22 cellular contexts compared by ENCODE assay signal in genomic region chr4:56752985-56753384, GRCh38.
DNase-seq lines count a peak whose midpoint lies in the region; ATAC-seq and TF ChIP-seq lines count a peak whose summit lies in the region.
"Had no signal": no experiment of that assay in that cellular context is flagged by ENCODE, and none has a peak within 500 bp of the region (broad histone marks: within the 10 kb centered on the region; RNA-seq: fewer than 3 reads in every experiment).

No MANE protein-coding gene starts in this region.

- H3K9me3 Mint-ChIP-seq in stimulated activated naive CD8-positive, alpha-beta T cell treated with anti-CD3 and anti-CD28 coated beads, Interleukin-15, amount 100 ng/mL, for 72 hours = peaks cover 0 to 7% of the 10 kb centered on the region in 2 donors

- H3K4me1 ChIP-seq in colonic mucosa = no peaks in the 10 kb centered on the region
- peaks cover 4% of the 10 kb centered on the region for H3K4me1 ChIP-seq in prostate gland (replicated peaks)
- H3K4me1 ChIP-seq: psoas muscle had no signal

- H3K4me3 Mint-ChIP-seq in stimulated activated naive CD8-positive, alpha-beta T cell treated with anti-CD3 and anti-CD28 coated beads, Interleukin-15, amount 100 ng/mL, for 72 hours = no peak overlapping the region
- H3K4me3 Mint-ChIP-seq: activated naive CD8-positive, alpha-beta T cell; activated T-helper 1 cell treated with anti-CD3 and anti-CD28 coated beads, Interleukin-12 subunit alpha, Interleukin-12 subunit beta, Interleukin-2, Interleukin-4 antibody, amounts not matched to agents 30 ng/mL and 10 ng/mL and 1 ng/mL, durations not matched to agents 14 hours and 24 hours and 36 hours; neural progenitor cell had no signal

- H3K27me3 ChIP-seq in colonic mucosa (no peaks in the 10 kb centered on the region), prostate gland (replicated peaks; ENCODE audit: insufficient read depth) (no peaks in the 10 kb centered on the region)
- H3K27me3 ChIP-seq: neural progenitor cell, upper lobe of left lung had no signal

- intact Hi-C loops in colonic mucosa (cut with DNase I) (no loop called here), prostate gland (cut with DNase I) (no loop called here)

- TF ChIP-seq POLR2A in prostate gland (IDR thresholded peaks at IDR 0.05) = no peak

- DNase-seq in ELF-1 (ENCODE audit: low read depth, low spot score) (peak; percentile 90), NCI-H2029 (lab: John Stamatoyannopoulos, UW) (peak; percentile 31), colonic mucosa (peak; percentile 62), prostate gland (ENCODE audit: low spot score) (peak; percentile 24), occipital lobe (lab: John Stamatoyannopoulos, UW) (no peak), NCI-H446 treated with DMSO at 0.1 percent for 48 hours (lab: John Stamatoyannopoulos, UW) (no peak)
- no peak for DNase-seq in stimulated activated naive CD8-positive, alpha-beta T cell treated with anti-CD3 and anti-CD28 coated beads, Interleukin-15, amount 100 ng/mL, for 72 hours
- DNase-seq: activated CD4-positive, alpha-beta T cell treated with anti-CD3 and anti-CD28 coated beads for 1 hour; head of caudate nucleus; IMR-90; NCI-H187; NCI-H526 treated with DMSO at 0.1 percent for 48 hours; psoas muscle; Right ventricle myocardium superior; stimulated activated CD4-positive, alpha-beta T cell treated with anti-CD3 and anti-CD28 coated beads, Interleukin-2, amount 100 ng/mL, for 48 hours; stimulated activated naive CD8-positive, alpha-beta T cell treated with anti-CD3 and anti-CD28 coated beads, Interleukin-15, Interleukin-2, amounts not matched to agents 100 U/mL and 50 U/mL, for 24 hours; upper lobe of left lung had no signal

- H3K4me1 Mint-ChIP-seq in stimulated activated naive CD8-positive, alpha-beta T cell treated with anti-CD3 and anti-CD28 coated beads, Interleukin-15, amount 100 ng/mL, for 72 hours = peaks cover 14% of the 10 kb centered on the region

- TF ChIP-seq CTCF in colonic mucosa (IDR thresholded peaks at IDR 0.05) = no peak
- TF ChIP-seq CTCF in prostate gland (IDR thresholded peaks at IDR 0.05) = no peak

- WGBS in prostate gland = 31% methylated on average over 2 of the region's 2 CpGs

- H3K27ac Mint-ChIP-seq in stimulated activated naive CD8-positive, alpha-beta T cell treated with anti-CD3 and anti-CD28 coated beads, Interleukin-15, amount 100 ng/mL, for 72 hours = no peak overlapping the region
- H3K27ac Mint-ChIP-seq: activated naive CD8-positive, alpha-beta T cell; activated T-helper 1 cell treated with anti-CD3 and anti-CD28 coated beads, Interleukin-12 subunit alpha, Interleukin-12 subunit beta, Interleukin-2, Interleukin-4 antibody, amounts not matched to agents 30 ng/mL and 10 ng/mL and 1 ng/mL, durations not matched to agents 14 hours and 24 hours and 36 hours; neural progenitor cell had no signal

- H3K4me3 ChIP-seq in colonic mucosa (no peak overlapping the region), prostate gland (no peak overlapping the region)
- H3K4me3 ChIP-seq: neural progenitor cell, psoas muscle, skin epidermis, upper lobe of left lung had no signal

- H3K9ac ChIP-seq in colonic mucosa (ENCODE audit: low read depth in 2 of 2, low read length in 2 of 2) = no peak overlapping the region
- H3K9ac ChIP-seq: neural progenitor cell had no signal

- H3K27me3 Mint-ChIP-seq in stimulated activated naive CD8-positive, alpha-beta T cell treated with anti-CD3 and anti-CD28 coated beads, Interleukin-15, amount 100 ng/mL, for 72 hours = no peaks in the 10 kb centered on the region
- H3K27me3 Mint-ChIP-seq: activated naive CD8-positive, alpha-beta T cell had no signal

- ATAC-seq in HG02678 (IDR thresholded peaks at IDR 0.05; ENCODE audit: unreplicated experiment) = no peak
- no peak for ATAC-seq in stimulated activated naive CD8-positive, alpha-beta T cell treated with anti-CD3 and anti-CD28 coated beads, Interleukin-15, amount 100 ng/mL, for 72 hours
- ATAC-seq: psoas muscle; stimulated activated naive CD8-positive, alpha-beta T cell treated with anti-CD3 and anti-CD28 coated beads, Interleukin-15, Interleukin-2, amounts not matched to agents 100 U/mL and 50 U/mL, for 24 hours had no signal

- H3K36me3 ChIP-seq in colonic mucosa = no peaks in the 10 kb centered on the region
- no peaks in the 10 kb centered on the region for H3K36me3 ChIP-seq in prostate gland
- H3K36me3 ChIP-seq: neural progenitor cell, upper lobe of left lung had no signal

- H3K27ac ChIP-seq in colonic mucosa (no peak overlapping the region), prostate gland (no peak overlapping the region)
- H3K27ac ChIP-seq: neural progenitor cell, psoas muscle, skin epidermis, upper lobe of left lung had no signal

- H3K9me3 ChIP-seq in colonic mucosa = no peaks in the 10 kb centered on the region
- H3K9me3 ChIP-seq in prostate gland = no peaks in the 10 kb centered on the region
- H3K9me3 ChIP-seq: psoas muscle, upper lobe of left lung had no signal

Comparison
In these comparisons a context has a peak if more than half of its experiments do, and no peak if none do; other contexts are left out.
1. DNase-seq: peak in ELF-1 (single experiment), NCI-H2029 (single experiment), colonic mucosa (single experiment) and prostate gland (single experiment); none in occipital lobe (single experiment), stimulated activated naive CD8-positive, alpha-beta T cell treated with anti-CD3 and anti-CD28 coated beads, Interleukin-15, amount 100 ng/mL, for 72 hours (0 of 2) and NCI-H446 treated with DMSO at 0.1 percent for 48 hours (single experiment).